In genomic region chr5:138032572-138033274, GRCh38 we compare ENCODE assay signal across 8 cellular contexts. TPM values are rescaled to one million over a fixed set of nuclear protein-coding genes. Genes with fewer than 3 reads are reported as not detected.
DNase-seq lines count a peak whose midpoint lies in the region; ATAC-seq and TF ChIP-seq lines count a peak whose summit lies in the region.

Gene FAM13B (minus strand): TSS chr5:138033079. CDS start chr5:138019111, 13,968 bp downstream.

- H3K4me3 ChIP-seq in AG10803 (ENCODE audit: low read length) (peak within 1 kb of the TSS; percentile 92), coronary artery (peak within 1 kb of the TSS; percentile 98), left lung (peak within 1 kb of the TSS; percentile 97 to 98)

- H3K27ac ChIP-seq in coronary artery: peak within 1 kb of the TSS; percentile 100
- H3K27ac ChIP-seq in left lung: peak within 1 kb of the TSS; percentile 99

- no peaks in the 10 kb centered on the region for H3K36me3 ChIP-seq in left lung

- H3K27me3 Mint-ChIP-seq in activated CD4-positive, alpha-beta T cell treated with anti-CD3 and anti-CD28 coated beads, Interleukin-2, amount 10 ng/mL, durations not matched to agents 24 days and 14 days: no peaks in the 10 kb centered on the region

- ATAC-seq in GM19023 (IDR thresholded peaks at IDR 0.05; ENCODE audit: unreplicated experiment): peak; percentile 66
- peak; percentile 55 for ATAC-seq in HG03280 (IDR thresholded peaks at IDR 0.05; ENCODE audit: unreplicated experiment)
- ATAC-seq in left lung: peak; percentile 95

- H3K4me3 Mint-ChIP-seq in activated CD4-positive, alpha-beta T cell treated with anti-CD3 and anti-CD28 coated beads, Interleukin-2, amount 10 ng/mL, durations not matched to agents 24 days and 14 days: peak within 1 kb of the TSS; percentile 90

- H3K27me3 ChIP-seq in left lung: no peaks in the 10 kb centered on the region

- TF ChIP-seq CTCF in AG10803 (conservative IDR thresholded peaks at IDR 0.05; ENCODE audit: low read length): no peak
- TF ChIP-seq CTCF in coronary artery (IDR thresholded peaks at IDR 0.05): no peak
- TF ChIP-seq CTCF in left lung (IDR thresholded peaks at IDR 0.05): no peak

- peaks cover 40% of the 10 kb centered on the region for H3K4me1 Mint-ChIP-seq in activated CD4-positive, alpha-beta T cell treated with anti-CD3 and anti-CD28 coated beads, Interleukin-2, amount 10 ng/mL, durations not matched to agents 24 days and 14 days

- intact Hi-C loops in activated CD4-positive, alpha-beta T cell treated with anti-CD3 and anti-CD28 coated beads, Interleukin-2, amount 10 ng/mL, durations not matched to agents 24 days and 14 days (cut with micrococcal nuclease): loop anchor here (1.0 to 10.0 kb wide), 5 partner anchors 35 to 302 kb away; partner anchors contain the start of genes BRD8, CDC25C, FAM53C and HNRNPA0
- intact Hi-C loops in left lung (cut with DNase I): no loop called here

- peak within 1 kb of the TSS; percentile 96 for H3K27ac Mint-ChIP-seq in activated CD4-positive, alpha-beta T cell treated with anti-CD3 and anti-CD28 coated beads, Interleukin-2, amount 10 ng/mL, durations not matched to agents 24 days and 14 days

- H3K9me3 ChIP-seq in left lung: no peaks in the 10 kb centered on the region

- peaks cover 6% of the 10 kb centered on the region for H3K36me3 Mint-ChIP-seq in activated CD4-positive, alpha-beta T cell treated with anti-CD3 and anti-CD28 coated beads, Interleukin-2, amount 10 ng/mL, durations not matched to agents 24 days and 14 days (ENCODE audit: low read depth)

- H3K4me1 ChIP-seq in left lung: peaks cover 19 to 59% of the 10 kb centered on the region in 2 donors

- H3K9me3 Mint-ChIP-seq in activated CD4-positive, alpha-beta T cell treated with anti-CD3 and anti-CD28 coated beads, Interleukin-2, amount 10 ng/mL, durations not matched to agents 24 days and 14 days: no peaks in the 10 kb centered on the region

- DNase-seq in AG10803 (ENCODE audit: low read depth) (peak; percentile 66), NCI-H510A treated with DMSO at 0.1 percent for 48 hours (lab: John Stamatoyannopoulos, UW) (peak; percentile 48), coronary artery (ENCODE audit: low spot score) (peak; percentile 88), left lung (peak; percentile 86 to 94)
- peak; percentile 93 for DNase-seq in activated CD4-positive, alpha-beta T cell treated with anti-CD3 and anti-CD28 coated beads, Interleukin-2, amount 10 ng/mL, durations not matched to agents 24 days and 14 days
- peak; percentile 80 for DNase-seq in stimulated activated CD4-positive, alpha-beta T cell treated with anti-CD3 and anti-CD28 coated beads, Interleukin-4, amount 100 ng/mL, for 24 hours

RNA-seq across cellular contexts. Expression of gene FAM13B, which starts in this region (rescaled TPM):
- total RNA-seq in activated CD4-positive, alpha-beta T cell treated with anti-CD3 and anti-CD28 coated beads, Interleukin-2, amount 10 ng/mL, durations not matched to agents 24 days and 14 days: 15.1 and 15.6 TPM in 2 replicates
- 10 to 100 TPM; 23.8 to 35.2 TPM for total RNA-seq in left lung

Comparison
In these comparisons a context has a peak if more than half of its experiments do, and no peak if none do; other contexts are left out.
1. Peak in every context shown above with its lines: DNase-seq, ATAC-seq, H3K4me3 ChIP-seq and H3K27ac ChIP-seq.